16 cellular contexts compared by ENCODE assay signal in the genomic region with DNA sequence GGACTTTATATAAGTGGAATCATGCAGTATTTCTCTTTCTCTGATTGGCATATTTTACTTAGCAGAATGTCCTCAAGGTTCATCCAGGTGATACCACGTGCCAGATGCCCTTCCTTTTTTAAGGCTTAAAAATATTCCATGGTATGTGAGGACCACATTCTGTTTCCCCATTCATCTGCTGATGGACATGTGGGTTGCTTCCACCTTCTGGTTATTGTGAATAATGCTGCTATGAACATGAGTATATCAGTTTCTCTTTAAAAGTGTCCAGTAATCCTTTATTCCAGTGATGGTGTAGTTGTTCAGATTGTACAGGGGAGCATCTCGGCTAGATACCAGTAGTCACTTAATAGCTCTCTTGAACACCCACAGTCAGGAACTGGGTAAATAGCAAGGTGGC. TPM values are rescaled to one million over a fixed set of nuclear protein-coding genes. Genes with fewer than 3 reads are reported as not detected.
A peak's percentile ranks its signal among the peaks of the same experiment; 100 is the strongest.
DNase-seq lines count a peak whose midpoint lies in the region; ATAC-seq, FAIRE-seq and TF ChIP-seq lines count a peak whose summit lies in the region.
"Had no signal": no experiment of that assay in that cellular context is flagged by ENCODE, and none has a peak within 500 bp of the region (broad histone marks: within the 10 kb centered on the region; RNA-seq: fewer than 3 reads in every experiment).

No MANE protein-coding gene starts in this region.

- no peaks in the 10 kb centered on the region for H3K9me3 ChIP-seq in A673 (ENCODE audit: low read depth, low read length, poor library complexity, severe bottlenecking)
- H3K9me3 ChIP-seq in astrocyte (ENCODE audit: insufficient read depth, low read depth, low read length), result no peaks in the 10 kb centered on the region
- no peaks in the 10 kb centered on the region for H3K9me3 ChIP-seq in CD8-positive, alpha-beta memory T cell (ENCODE audit: low read length)
- H3K9me3 ChIP-seq: uterus had no signal

- H3K9me3 Mint-ChIP-seq in HFFc6 (no peaks in the 10 kb centered on the region), astrocyte (ENCODE audit: unreplicated experiment) (peaks cover 2% of the 10 kb centered on the region)
- peaks cover 0 to 2% of the 10 kb centered on the region in 2 donors for H3K9me3 Mint-ChIP-seq in stimulated activated naive B cell treated with anti-CD40 and anti-IgM and Interleukin-4, amounts not matched to agents 10 μg/mL and 1 μg/mL and 100 μg/mL, for 72 hours
- H3K9me3 Mint-ChIP-seq in CD8-positive, alpha-beta memory T cell, result no peaks in the 10 kb centered on the region
- H3K9me3 Mint-ChIP-seq: activated naive CD4-positive, alpha-beta T cell treated with anti-CD3 and anti-CD28 coated beads for 36 hours; IgD-negative memory B cell had no signal

- no peak overlapping the region for H2AFZ ChIP-seq in astrocyte (ENCODE audit: low read depth, low read length)

- no peak overlapping the region for H3K4me3 ChIP-seq in A673 (ENCODE audit: low read depth, low read length, poor library complexity, severe bottlenecking)
- H3K4me3 ChIP-seq in astrocyte (ENCODE audit: insufficient read depth, low read depth, low read length), result no peak overlapping the region
- H3K4me3 ChIP-seq in fibroblast of pulmonary artery (replicated peaks; ENCODE audit: low read depth, low read length), result no peak overlapping the region
- H3K4me3 ChIP-seq in CD8-positive, alpha-beta memory T cell (ENCODE audit: low read length), result no peak overlapping the region
- H3K4me3 ChIP-seq: uterus had no signal

- H3K4me3 Mint-ChIP-seq in HFFc6, result no peak overlapping the region
- no peak overlapping the region for H3K4me3 Mint-ChIP-seq in astrocyte (ENCODE audit: unreplicated experiment)
- H3K4me3 Mint-ChIP-seq in stimulated activated naive B cell treated with anti-CD40 and anti-IgM and Interleukin-4, amounts not matched to agents 10 μg/mL and 1 μg/mL and 100 μg/mL, for 72 hours, result no peak overlapping the region
- H3K4me3 Mint-ChIP-seq in CD8-positive, alpha-beta memory T cell, result no peak overlapping the region
- H3K4me3 Mint-ChIP-seq: activated naive CD4-positive, alpha-beta T cell treated with anti-CD3 and anti-CD28 coated beads for 36 hours; IgD-negative memory B cell had no signal

- intact Hi-C loops in A673 (cut with micrococcal nuclease; ENCODE audit: unreplicated experiment), result no loop called here

- no peak overlapping the region for H3K27ac ChIP-seq in A673 (ENCODE audit: low read depth, low read length, poor library complexity, severe bottlenecking)
- no peak overlapping the region for H3K27ac ChIP-seq in astrocyte (ENCODE audit: low read depth, low read length)
- no peak overlapping the region for H3K27ac ChIP-seq in CD8-positive, alpha-beta memory T cell (ENCODE audit: low read depth, low read length)
- H3K27ac ChIP-seq: uterus had no signal

- H3K79me2 ChIP-seq in astrocyte (ENCODE audit: insufficient read depth, low read length), result peaks cover 65% of the 10 kb centered on the region

- no peak overlapping the region for H3K9ac ChIP-seq in astrocyte (ENCODE audit: low read length)

- peaks cover 6% of the 10 kb centered on the region for H4K20me1 ChIP-seq in astrocyte (ENCODE audit: insufficient read depth, low read length)

- H3K4me1 ChIP-seq in A673 (ENCODE audit: insufficient read depth, low read length, poor library complexity, severe bottlenecking) (peaks cover 12% of the 10 kb centered on the region), astrocyte (ENCODE audit: insufficient read depth, low read length) (peaks cover 14% of the 10 kb centered on the region)
- no peaks in the 10 kb centered on the region for H3K4me1 ChIP-seq in CD8-positive, alpha-beta memory T cell (ENCODE audit: insufficient read depth, low read length)
- H3K4me1 ChIP-seq: uterus had no signal

- no peak overlapping the region for H3K27ac Mint-ChIP-seq in HFFc6
- H3K27ac Mint-ChIP-seq in astrocyte (ENCODE audit: unreplicated experiment), result no peak overlapping the region
- H3K27ac Mint-ChIP-seq in stimulated activated naive B cell treated with anti-CD40 and anti-IgM and Interleukin-4, amounts not matched to agents 10 μg/mL and 1 μg/mL and 100 μg/mL, for 72 hours, result no peak overlapping the region
- H3K27ac Mint-ChIP-seq in CD8-positive, alpha-beta memory T cell, result no peak overlapping the region
- H3K27ac Mint-ChIP-seq: activated naive CD4-positive, alpha-beta T cell treated with anti-CD3 and anti-CD28 coated beads for 36 hours had no signal

- no peak overlapping the region for H3K4me2 ChIP-seq in astrocyte (ENCODE audit: low read length)

- H3K36me3 Mint-ChIP-seq in HFFc6 (ENCODE audit: low read depth) (peaks cover 16% of the 10 kb centered on the region; the same call in 1 of the 2 replicates), astrocyte (ENCODE audit: low read depth, unreplicated experiment) (peaks cover 5% of the 10 kb centered on the region)
- no peaks in the 10 kb centered on the region for H3K36me3 Mint-ChIP-seq in stimulated activated naive B cell treated with anti-CD40 and anti-IgM and Interleukin-4, amounts not matched to agents 10 μg/mL and 1 μg/mL and 100 μg/mL, for 72 hours
- H3K36me3 Mint-ChIP-seq in CD8-positive, alpha-beta memory T cell, result no peaks in the 10 kb centered on the region
- H3K36me3 Mint-ChIP-seq: IgD-negative memory B cell had no signal

- POLR2A ChIA-PET in A673 (lab: Charles Lee; ENCODE audit: low non-redundant PET), result no interaction called here
- POLR2A ChIA-PET in CD8-positive, alpha-beta memory T cell (lab: Charles Lee), result no interaction called here

- H3K27me3 Mint-ChIP-seq in HFFc6 (ENCODE audit: insufficient read depth), result peaks cover 5% of the 10 kb centered on the region
- H3K27me3 Mint-ChIP-seq in astrocyte (ENCODE audit: low read depth, unreplicated experiment), result no peaks in the 10 kb centered on the region
- H3K27me3 Mint-ChIP-seq in stimulated activated naive B cell treated with anti-CD40 and anti-IgM and Interleukin-4, amounts not matched to agents 10 μg/mL and 1 μg/mL and 100 μg/mL, for 72 hours, result peaks cover 0 to 12% of the 10 kb centered on the region in 2 donors
- H3K27me3 Mint-ChIP-seq in CD8-positive, alpha-beta memory T cell, result peaks cover 4 to 6% of the 10 kb centered on the region in 2 donors

- H3K36me3 ChIP-seq in A673 (ENCODE audit: insufficient read depth, low read length, poor library complexity, severe bottlenecking), result no peaks in the 10 kb centered on the region
- peaks cover 3% of the 10 kb centered on the region for H3K36me3 ChIP-seq in astrocyte (ENCODE audit: insufficient read depth, low read length)
- no peaks in the 10 kb centered on the region for H3K36me3 ChIP-seq in CD8-positive, alpha-beta memory T cell (ENCODE audit: insufficient read depth, low read length)
- H3K36me3 ChIP-seq: uterus had no signal

- ATAC-seq in stimulated activated naive B cell treated with anti-CD40 and anti-IgM and Interleukin-4, amounts not matched to agents 10 μg/mL and 1 μg/mL and 100 μg/mL, for 72 hours (replicated peaks), result no peak
- ATAC-seq: left colon had no signal

- no peak for FAIRE-seq in astrocyte (lab: Jason Lieb, UNC)

- no peak for DNase-seq in A673 (ENCODE audit: low spot score)
- DNase-seq in HFFc6, result no peak
- DNase-seq in astrocyte (ENCODE audit: low read depth), result no peak
- peak; percentile 38 for DNase-seq in fibroblast of pulmonary artery (ENCODE audit: low read depth)
- DNase-seq in stimulated activated naive B cell treated with anti-CD40 and anti-IgM and Interleukin-4, amounts not matched to agents 10 μg/mL and 1 μg/mL and 100 μg/mL, for 72 hours, result no peak
- DNase-seq in AG20443 (ENCODE audit: low spot score), result no peak
- no peak for DNase-seq in CD8-positive, alpha-beta memory T cell
- no peak for DNase-seq in NCI-H1436 treated with DMSO at 0.1 percent for 48 hours (lab: John Stamatoyannopoulos, UW)
- DNase-seq: activated CD4-positive, alpha-beta T cell treated with anti-CD3 and anti-CD28 coated beads, Interleukin-2, amount 50 U/mL, for 4 hours; activated naive CD4-positive, alpha-beta T cell treated with anti-CD3 and anti-CD28 coated beads for 36 hours; activated T-cell treated with anti-CD3 and anti-CD28 coated beads for 4 hours; left colon; NCI-H524 treated with DMSO at 0.1 percent for 48 hours; stimulated activated CD4-positive, alpha-beta T cell treated with anti-CD3 and anti-CD28 coated beads, Interleukin-2, amount 100 ng/mL, for 24 hours; uterus had no signal

- no TSS peak for BruUV-seq in A673 (replicated peaks; lab: Mats Ljungman, UMichigan)

- no peaks in the 10 kb centered on the region for H3K27me3 ChIP-seq in A673 (replicated peaks; ENCODE audit: insufficient read depth, low read depth, low read length, poor library complexity)
- H3K27me3 ChIP-seq in astrocyte (ENCODE audit: insufficient read depth, low read length), result no peaks in the 10 kb centered on the region
- H3K27me3 ChIP-seq in CD8-positive, alpha-beta memory T cell (ENCODE audit: insufficient read depth, low read length, poor library complexity, severe bottlenecking), result no peaks in the 10 kb centered on the region
- H3K27me3 ChIP-seq: uterus had no signal

- CTCF ChIA-PET in A673 (lab: Charles Lee), result no interaction called here
- CTCF ChIA-PET in CD8-positive, alpha-beta memory T cell (lab: Charles Lee), result no interaction called here

- TF ChIP-seq CTCF in A673 (conservative IDR thresholded peaks at IDR 0.05; ENCODE audit: low read depth, low read length) (peak; percentile 28; the same call in 1 of the 2 replicates), HFFc6 (IDR thresholded peaks at IDR 0.05) (peak; percentile 49), astrocyte (IDR thresholded peaks at IDR 0.05; ENCODE audit: insufficient read depth, low read depth, low read length) (peak; percentile 17), fibroblast of pulmonary artery (IDR thresholded peaks at IDR 0.05; ENCODE audit: low read length, missing control alignments) (peak; percentile 30)

- H3K4me1 Mint-ChIP-seq in HFFc6 (ENCODE audit: low read depth) (peaks cover 42% of the 10 kb centered on the region), astrocyte (ENCODE audit: low read depth, unreplicated experiment) (peaks cover 12% of the 10 kb centered on the region)
- peaks cover 7 to 11% of the 10 kb centered on the region in 2 donors for H3K4me1 Mint-ChIP-seq in stimulated activated naive B cell treated with anti-CD40 and anti-IgM and Interleukin-4, amounts not matched to agents 10 μg/mL and 1 μg/mL and 100 μg/mL, for 72 hours
- H3K4me1 Mint-ChIP-seq in CD8-positive, alpha-beta memory T cell, result peaks cover 0 to 1% (median under 1%) of the 10 kb centered on the region in 3 donors

RNA-seq across cellular contexts. Expression of a gene that starts 50.4 kb away (rescaled TPM):
- total RNA-seq in A673 (2021), result 30.9 and 33.8 TPM in 2 replicates
- total RNA-seq in HFFc6 (2021; fragmentation: NEBNext Ultra II Directional; extraction: Animal tissue kit (Norgen Biotek cat#: 25700)), result 10 to 100 TPM; 44.5 to 53.0 (median 49.3) TPM
- 24.8 and 29.5 TPM in 2 replicates for total RNA-seq in astrocyte
- 10 to 100 TPM; 28.0 to 28.2 TPM for total RNA-seq in CD8-positive, alpha-beta memory T cell
- 13.8 TPM for polyA plus RNA-seq in CD8-positive, alpha-beta memory T cell
